Comparison of ENCODE assay signal across 9 cellular contexts in the genomic region with DNA sequence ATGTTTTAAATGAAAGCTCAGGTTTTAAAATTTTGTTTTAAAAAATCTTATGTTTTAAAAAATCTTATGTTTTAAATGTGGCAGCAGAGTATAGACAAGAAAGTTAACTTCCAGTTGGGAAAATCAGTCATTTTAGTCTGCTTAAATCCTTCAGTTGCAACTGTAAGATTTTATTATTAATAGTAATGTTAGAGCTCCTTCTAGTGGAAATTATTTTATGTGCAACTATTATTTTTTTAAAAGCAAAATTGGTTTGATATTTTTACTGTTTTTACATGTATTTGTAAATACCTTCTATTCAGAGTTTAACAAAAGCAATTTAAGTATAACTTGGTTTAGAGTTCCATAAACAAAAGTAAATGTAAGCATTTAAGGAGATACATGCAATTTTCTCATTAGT. TPM values are rescaled to one million over a fixed set of nuclear protein-coding genes. Genes with fewer than 3 reads are reported as not detected.
DNase-seq lines count a peak whose midpoint lies in the region; ATAC-seq and TF ChIP-seq lines count a peak whose summit lies in the region.
"Had no signal": no experiment of that assay in that cellular context is flagged by ENCODE, and none has a peak within 500 bp of the region (broad histone marks: within the 10 kb centered on the region; RNA-seq: fewer than 3 reads in every experiment).

No MANE protein-coding gene starts in this region.

- H3K9me3 ChIP-seq in Peyer's patch = no peaks in the 10 kb centered on the region
- no peaks in the 10 kb centered on the region for H3K9me3 ChIP-seq in suprapubic skin

- POLR2A ChIA-PET in T-cell (lab: Charles Lee) = interaction anchor here (0.7 kb wide), 2 partner anchors 9 to 10 kb away, joined by 3 read pairs; no protein-coding TSS in a partner anchor

- no peaks in the 10 kb centered on the region for H3K4me1 ChIP-seq in Peyer's patch
- H3K4me1 ChIP-seq in suprapubic skin = no peaks in the 10 kb centered on the region

- H3K27ac Mint-ChIP-seq in T-cell = no peak overlapping the region
- H3K27ac Mint-ChIP-seq: naive thymus-derived CD8-positive, alpha-beta T cell had no signal

- TF ChIP-seq POLR2A in Peyer's patch (IDR thresholded peaks at IDR 0.05) (no peak), suprapubic skin (IDR thresholded peaks at IDR 0.05) (no peak), lower leg skin (IDR thresholded peaks at IDR 0.05) (no peak)

- H3K27me3 ChIP-seq in Peyer's patch (no peaks in the 10 kb centered on the region), suprapubic skin (no peaks in the 10 kb centered on the region)

- DNase-seq in NCI-H510A treated with DMSO at 0.1 percent for 48 hours (lab: John Stamatoyannopoulos, UW) (peak; percentile 5), NCI-H510A (lab: John Stamatoyannopoulos, UW) (no peak), Peyer's patch (no peak), fibroblast of the aortic adventitia (ENCODE audit: low read depth) (peak; percentile 57), suprapubic skin (ENCODE audit: low spot score in 2 of 2) (no peak), T-cell (no peak), KG1 (lab: John Stamatoyannopoulos, UW) (no peak), lower leg skin (ENCODE audit: low spot score in 2 of 2) (no peak)

- H3K9me3 Mint-ChIP-seq in T-cell = no peaks in the 10 kb centered on the region
- H3K9me3 Mint-ChIP-seq: naive thymus-derived CD8-positive, alpha-beta T cell had no signal

- CTCF ChIA-PET in T-cell (lab: Charles Lee) = interaction anchor here (0.5 to 2.3 kb wide), 25 partner anchors 9 to 1066 kb away, joined by 3 to 31 read pairs (median 4); a partner anchor contains a TSS

- ATAC-seq in T-cell (replicated peaks in 1 of 4) = no peak
- ATAC-seq: naive thymus-derived CD8-positive, alpha-beta T cell had no signal

- H3K36me3 ChIP-seq in Peyer's patch (peaks cover 0 to 24% (median 0%) of the 10 kb centered on the region in 3 donors), suprapubic skin (peaks cover 39% of the 10 kb centered on the region)

- H3K27ac ChIP-seq in Peyer's patch (no peak overlapping the region), suprapubic skin (no peak overlapping the region)

- no peaks in the 10 kb centered on the region for H3K27me3 Mint-ChIP-seq in T-cell
- H3K27me3 Mint-ChIP-seq: naive thymus-derived CD8-positive, alpha-beta T cell had no signal

- TF ChIP-seq CTCF in Peyer's patch (IDR thresholded peaks at IDR 0.05) (peak in 4 of 6 experiments; percentile 35 to 60 (median 55)), fibroblast of the aortic adventitia (IDR thresholded peaks at IDR 0.05; ENCODE audit: insufficient read depth, low read length) (peak; percentile 49), suprapubic skin (IDR thresholded peaks at IDR 0.05) (peak; percentile 18 to 41), lower leg skin (IDR thresholded peaks at IDR 0.05) (no peak)

- intact Hi-C loops in lower leg skin (cut with DNase I; ENCODE audit: low total_unique reads) = loop anchor here (5.0 kb wide), 1 partner anchor 174 kb away; no protein-coding TSS in a partner anchor

- H3K36me3 Mint-ChIP-seq in T-cell = peaks cover 29% of the 10 kb centered on the region

- H3K4me3 ChIP-seq in Peyer's patch (no peak overlapping the region), fibroblast of the aortic adventitia (ENCODE audit: low read depth, low read length) (no peak overlapping the region), suprapubic skin (no peak overlapping the region), lower leg skin (ENCODE audit: low read depth, poor library complexity, severe bottlenecking) (no peak overlapping the region)

- no peak for TF ChIP-seq EP300 in suprapubic skin (IDR thresholded peaks at IDR 0.05)

- no peak overlapping the region for H3K4me3 Mint-ChIP-seq in T-cell
- H3K4me3 Mint-ChIP-seq: naive thymus-derived CD8-positive, alpha-beta T cell had no signal

- H3K4me1 Mint-ChIP-seq in T-cell = peaks cover 0 to 8% (median 7%) of the 10 kb centered on the region in 3 donors

RNA-seq across cellular contexts. Expression of a gene that starts 8.5 kb away (rescaled TPM):
- total RNA-seq in Peyer's patch (10 to 100 TPM in 2 of 4 donors, 1 to 10 TPM in 2; 8.7 to 12.4 (median 10.5) TPM), fibroblast of the aortic adventitia (ENCODE audit: low replicate concordance) (8.5 and 12.8 TPM in 2 replicates), suprapubic skin (1 to 10 TPM; 5.3 to 8.1 (median 7.0) TPM), T-cell (1 to 10 TPM; 1.3 to 4.4 (median 2.3) TPM), lower leg skin (10 to 100 TPM in 1 of 4 donors, 1 to 10 TPM in 3; 3.2 to 12.2 (median 7.2) TPM)

Comparison
In these comparisons a context has a peak if more than half of its experiments do, and no peak if none do; other contexts are left out.
1. DNase-seq: peak in NCI-H510A treated with DMSO at 0.1 percent for 48 hours (single experiment) and fibroblast of the aortic adventitia (single experiment); none in NCI-H510A (single experiment), Peyer's patch (0 of 3), suprapubic skin (0 of 2), T-cell (0 of 34), KG1 (single experiment) and lower leg skin (0 of 2).
2. CTCF ChIP-seq: peak in Peyer's patch (4 of 6), fibroblast of the aortic adventitia (single experiment) and suprapubic skin (2 of 2); none in lower leg skin (0 of 3).